15 cellular contexts compared by ENCODE assay signal in genomic region chr5:109852371-109853160, GRCh38.
DNase-seq lines count a peak whose midpoint lies in the region; ATAC-seq, FAIRE-seq and TF ChIP-seq lines count a peak whose summit lies in the region.
"Had no signal": no experiment of that assay in that cellular context is flagged by ENCODE, and none has a peak within 500 bp of the region (broad histone marks: within the 10 kb centered on the region; RNA-seq: fewer than 3 reads in every experiment).

No MANE protein-coding gene starts in this region.

- no peak overlapping the region for H3K4me3 ChIP-seq in breast epithelium
- H3K4me3 ChIP-seq: pancreas had no signal

- H3K27ac Mint-ChIP-seq in MCF 10A (ENCODE audit: low read depth, unreplicated experiment) (peak overlapping the region; percentile 36), CD14-positive monocyte (peak overlapping the region in 1 of 7 donors; percentile 70)
- peak overlapping the region; percentile 32 for H3K27ac Mint-ChIP-seq in T-helper 1 cell treated with Interleukin-12 subunit alpha and Interleukin-12 subunit beta and Interleukin-4 antibody, amounts not matched to agents 30 μg/mL and 1 μg/mL, for 36 hours

- H3K36me3 ChIP-seq in breast epithelium, result no peaks in the 10 kb centered on the region

- TF ChIP-seq CTCF in MCF 10A (IDR thresholded peaks at IDR 0.05; ENCODE audit: unreplicated experiment) (no peak), breast epithelium (IDR thresholded peaks at IDR 0.05) (no peak), CD14-positive monocyte (IDR thresholded peaks at IDR 0.05) (no peak)

- peaks cover 7% of the 10 kb centered on the region for H3K4me1 Mint-ChIP-seq in MCF 10A (ENCODE audit: insufficient read depth, unreplicated experiment)
- H3K4me1 Mint-ChIP-seq in T-helper 1 cell treated with Interleukin-12 subunit alpha and Interleukin-12 subunit beta and Interleukin-4 antibody, amounts not matched to agents 30 μg/mL and 1 μg/mL, for 36 hours (ENCODE audit: low read depth), result peaks cover 45% of the 10 kb centered on the region
- H3K4me1 Mint-ChIP-seq in CD14-positive monocyte, result no peaks in the 10 kb centered on the region

- intact Hi-C loops in MCF 10A (cut with micrococcal nuclease), result no loop called here
- intact Hi-C loops in breast epithelium (cut with DNase I; ENCODE audit: low total_unique reads), result no loop called here
- intact Hi-C loops in CD14-positive monocyte (cut with micrococcal nuclease), result no loop called here

- H3K27me3 ChIP-seq in breast epithelium, result no peaks in the 10 kb centered on the region
- H3K27me3 ChIP-seq: pancreas had no signal

- no peaks in the 10 kb centered on the region for H3K4me1 ChIP-seq in breast epithelium

- H3K9me3 Mint-ChIP-seq in MCF 10A (ENCODE audit: unreplicated experiment), result no peaks in the 10 kb centered on the region
- peaks cover 17% of the 10 kb centered on the region for H3K9me3 Mint-ChIP-seq in T-helper 1 cell treated with Interleukin-12 subunit alpha and Interleukin-12 subunit beta and Interleukin-4 antibody, amounts not matched to agents 30 μg/mL and 1 μg/mL, for 36 hours
- peaks cover 0 to 5% (median 0%) of the 10 kb centered on the region in 7 donors for H3K9me3 Mint-ChIP-seq in CD14-positive monocyte

- H3K27me3 Mint-ChIP-seq in MCF 10A (ENCODE audit: insufficient read depth, unreplicated experiment) (no peaks in the 10 kb centered on the region), CD14-positive monocyte (ENCODE audit: low read depth in 3 of 3) (no peaks in the 10 kb centered on the region)
- H3K27me3 Mint-ChIP-seq in T-helper 1 cell treated with Interleukin-12 subunit alpha and Interleukin-12 subunit beta and Interleukin-4 antibody, amounts not matched to agents 30 μg/mL and 1 μg/mL, for 36 hours (ENCODE audit: low read depth), result no peaks in the 10 kb centered on the region

- no peaks in the 10 kb centered on the region for H3K9me3 ChIP-seq in breast epithelium
- H3K9me3 ChIP-seq: pancreas had no signal

- no peak for ATAC-seq in GM21528 (IDR thresholded peaks at IDR 0.05; ENCODE audit: low FRiP score, unreplicated experiment)
- ATAC-seq in HG02852 (IDR thresholded peaks at IDR 0.05; ENCODE audit: unreplicated experiment), result no peak
- ATAC-seq in GM19452 (IDR thresholded peaks at IDR 0.05; ENCODE audit: unreplicated experiment), result no peak

- TF ChIP-seq POLR2A in breast epithelium (IDR thresholded peaks at IDR 0.05), result no peak

- H3K4me3 Mint-ChIP-seq in MCF 10A (ENCODE audit: unreplicated experiment), result no peak overlapping the region
- no peak overlapping the region for H3K4me3 Mint-ChIP-seq in T-helper 1 cell treated with Interleukin-12 subunit alpha and Interleukin-12 subunit beta and Interleukin-4 antibody, amounts not matched to agents 30 μg/mL and 1 μg/mL, for 36 hours
- H3K4me3 Mint-ChIP-seq in CD14-positive monocyte, result no peak overlapping the region

- peaks cover 38% of the 10 kb centered on the region for H3K36me3 Mint-ChIP-seq in MCF 10A (ENCODE audit: insufficient read depth, unreplicated experiment)
- H3K36me3 Mint-ChIP-seq in T-helper 1 cell treated with Interleukin-12 subunit alpha and Interleukin-12 subunit beta and Interleukin-4 antibody, amounts not matched to agents 30 μg/mL and 1 μg/mL, for 36 hours (ENCODE audit: low read depth), result peaks cover 53% of the 10 kb centered on the region
- H3K36me3 Mint-ChIP-seq in CD14-positive monocyte, result peaks cover 79 to 80% of the 10 kb centered on the region in 2 donors

- CTCF ChIA-PET in MCF 10A (lab: Yijun Ruan, JAX), result interaction anchor here (0.5 to 1.4 kb wide), 7 partner anchors 8 to 643 kb away, joined by 3 to 4 read pairs (median 3); no protein-coding TSS in a partner anchor

- no peak for DNase-seq in MCF 10A (ENCODE audit: unreplicated experiment)
- DNase-seq in breast epithelium (ENCODE audit: low spot score in 2 of 2), result no peak
- DNase-seq in CD14-positive monocyte (ENCODE audit: low spot score), result no peak
- DNase-seq: erythroblast, hypothalamus, NCI-H1417 treated with DMSO at 0.1 percent for 48 hours, NCI-H524, pancreas, SHP77 had no signal

- no peak overlapping the region for H3K27ac ChIP-seq in breast epithelium
- H3K27ac ChIP-seq: pancreas, VCaP had no signal

- POLR2A ChIA-PET in MCF 10A (lab: Yijun Ruan, JAX), result no interaction called here

- FAIRE-seq in islet of Langerhans (lab: Jason Lieb, UNC), result peak; percentile 13
- FAIRE-seq: pancreas had no signal

- no TSS peak for BruUV-seq in MCF 10A (replicated peaks; lab: Mats Ljungman, UMichigan)
